Comparison of ENCODE assay signal across 1 cellular context in the genomic region with DNA sequence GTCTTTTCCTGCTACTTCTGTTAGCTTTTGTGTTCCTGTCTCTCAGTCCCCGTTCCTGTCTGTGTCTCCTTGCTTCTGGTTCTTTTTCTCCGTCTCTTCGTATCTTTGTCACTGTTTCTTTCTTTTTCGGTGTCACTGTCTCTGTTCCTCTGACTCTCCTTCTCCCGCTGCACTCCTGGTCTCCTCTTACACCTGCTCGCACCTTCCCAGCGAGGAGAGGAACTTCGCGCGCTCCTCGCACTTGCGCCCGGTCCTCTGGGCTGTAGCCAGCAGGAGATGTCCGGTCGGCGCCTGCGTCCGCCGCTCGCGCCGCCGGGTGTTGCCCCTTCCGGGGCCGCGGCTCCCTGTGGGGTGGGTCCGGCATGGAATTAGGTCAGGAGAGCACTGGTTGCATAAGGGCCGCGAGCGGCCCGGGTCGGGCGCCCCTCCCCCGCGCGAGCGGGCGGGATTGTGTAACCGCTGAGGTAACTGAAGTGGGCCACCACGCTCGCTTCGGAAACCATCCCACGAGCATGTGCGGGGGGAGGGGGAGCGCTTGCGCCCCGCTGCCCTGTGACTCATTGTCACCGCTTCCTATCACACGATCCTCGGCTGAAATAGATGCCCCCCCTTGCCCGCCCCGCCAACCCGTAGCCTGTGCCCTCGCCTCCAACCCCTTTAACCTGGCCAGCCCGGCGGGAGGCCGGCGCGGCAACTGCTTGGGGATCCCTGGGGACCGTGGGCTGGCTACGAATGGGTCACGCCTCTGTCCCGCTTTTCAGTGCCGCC.
TF ChIP-seq lines count a peak whose summit lies in the region.

No MANE protein-coding gene starts in this region.

TF ChIP-seq in HepG2, 621 proteins besides CTCF, POLR2A, EP300 and RAD21 (continued from another document):
- no peak for TF ChIP-seq CSRNP2 (CRISPR knock-in tag; conservative IDR thresholded peaks at IDR 0.05; ENCODE audit: low read depth)
- TF ChIP-seq ZFP62 (CRISPR knock-in tag; IDR thresholded peaks at IDR 0.05): no peak
- TF ChIP-seq ZNF546 (CRISPR knock-in tag; conservative IDR thresholded peaks at IDR 0.05): no peak
